16 cellular contexts compared by ENCODE assay signal in genomic region chr1:229432116-229432461, GRCh38. TPM values are rescaled to one million over a fixed set of nuclear protein-coding genes. Genes with fewer than 3 reads are reported as not detected.
DNase-seq lines count a peak whose midpoint lies in the region; ATAC-seq and TF ChIP-seq lines count a peak whose summit lies in the region.
"Had no signal": no experiment of that assay in that cellular context is flagged by ENCODE, and none has a peak within 500 bp of the region (broad histone marks: within the 10 kb centered on the region; RNA-seq: fewer than 3 reads in every experiment).

No MANE protein-coding gene starts in this region.

- no peak for TF ChIP-seq CTCF in breast epithelium (IDR thresholded peaks at IDR 0.05)
- no peak for TF ChIP-seq CTCF in mammary epithelial cell (conservative IDR thresholded peaks at IDR 0.05 in 1 of 2, IDR thresholded peaks at IDR 0.05 in 1 of 2; ENCODE audit: extremely low read depth in 1 of 2, insufficient read depth in 1 of 2, low read depth in 1 of 2, low read length in 2 of 2)
- no peak for TF ChIP-seq CTCF in mesothelial cell of epicardium (IDR thresholded peaks at IDR 0.05; ENCODE audit: unreplicated experiment)
- no peak for TF ChIP-seq CTCF in suprapubic skin (IDR thresholded peaks at IDR 0.05)

- no peak for TF ChIP-seq EP300 in suprapubic skin (IDR thresholded peaks at IDR 0.05)

- H3K79me2 ChIP-seq in mammary epithelial cell (ENCODE audit: insufficient read depth, low read length): no peaks in the 10 kb centered on the region

- H3K9me3 Mint-ChIP-seq in activated naive CD8-positive, alpha-beta T cell treated with anti-CD3 and anti-CD28 coated beads for 36 hours: no peaks in the 10 kb centered on the region
- H3K9me3 Mint-ChIP-seq in mesothelial cell of epicardium: no peaks in the 10 kb centered on the region
- no peaks in the 10 kb centered on the region for H3K9me3 Mint-ChIP-seq in activated T-helper 1 cell treated with anti-CD3 and anti-CD28 coated beads, Interleukin-12 subunit alpha, Interleukin-12 subunit beta, Interleukin-2, Interleukin-4 antibody, amounts not matched to agents 30 ng/mL and 10 ng/mL and 1 ng/mL, durations not matched to agents 14 hours and 24 hours and 36 hours

- H2AFZ ChIP-seq in mammary epithelial cell (ENCODE audit: low read depth, low read length): no peak overlapping the region

- H3K9ac ChIP-seq in mammary epithelial cell (ENCODE audit: insufficient read depth, low read length): no peak overlapping the region

- WGBS in mammary epithelial cell (ENCODE audit: low coverage, missing lambda C conversion rate): 0% methylated on average over 8 of the region's 38 CpGs
- no CpG with 5 or more reads among the region's 38 CpGs for WGBS in suprapubic skin

- no peak overlapping the region for H3K4me2 ChIP-seq in mammary epithelial cell (ENCODE audit: insufficient read depth, low read depth, low read length)

- CTCF ChIA-PET in mammary epithelial cell (lab: Charles Lee; ENCODE audit: low non-redundant PET): no interaction called here

- intact Hi-C loops in breast epithelium (cut with DNase I; ENCODE audit: low total_unique reads) (no loop called here), mammary epithelial cell (cut with micrococcal nuclease) (no loop called here)
- intact Hi-C loops in activated T-helper 1 cell treated with anti-CD3 and anti-CD28 coated beads, Interleukin-12 subunit alpha, Interleukin-12 subunit beta, Interleukin-2, Interleukin-4 antibody, amounts not matched to agents 30 ng/mL and 10 ng/mL and 1 ng/mL, durations not matched to agents 14 hours and 24 hours and 36 hours (cut with micrococcal nuclease): loop anchor here (10.0 kb wide), 1 partner anchor 993 kb away; the partner anchor contains the start of gene PGBD5

- no peak for ATAC-seq in HG03342 (IDR thresholded peaks at IDR 0.05; ENCODE audit: unreplicated experiment)
- ATAC-seq: activated CD8-positive, alpha-beta memory T cell treated with anti-CD3 and anti-CD28 coated beads, Interleukin-2, amount 10 ng/mL, durations not matched to agents 7 days and 5 days had no signal

- no TSS peak for BruUV-seq in mammary epithelial cell (replicated peaks; lab: Mats Ljungman, UMichigan)

- no peak for DNase-seq in breast epithelium (ENCODE audit: low spot score in 2 of 2)
- DNase-seq in mammary epithelial cell: no peak
- no peak for DNase-seq in activated naive CD8-positive, alpha-beta T cell treated with anti-CD3 and anti-CD28 coated beads for 36 hours
- no peak for DNase-seq in mesothelial cell of epicardium (ENCODE audit: low spot score in 2 of 2, unreplicated experiment in 2 of 2)
- no peak for DNase-seq in suprapubic skin (ENCODE audit: low spot score in 2 of 2)
- no peak for DNase-seq in activated T-helper 1 cell treated with anti-CD3 and anti-CD28 coated beads, Interleukin-12 subunit alpha, Interleukin-12 subunit beta, Interleukin-2, Interleukin-4 antibody, amounts not matched to agents 30 ng/mL and 10 ng/mL and 1 ng/mL, durations not matched to agents 14 hours and 24 hours and 36 hours (ENCODE audit: low spot score)
- DNase-seq in C1 segment of cervical spinal cord (lab: John Stamatoyannopoulos, UW): no peak
- DNase-seq: activated CD8-positive, alpha-beta memory T cell treated with anti-CD3 and anti-CD28 coated beads, Interleukin-2, amount 10 ng/mL, durations not matched to agents 7 days and 5 days; kidney glomerular epithelial cell; MM.1S; NCI-H2081 treated with DMSO at 0.1 percent for 48 hours; NCI-H526 treated with DMSO at 0.1 percent for 48 hours; tibial artery; WERI-Rb-1 had no signal

- H3K27me3 ChIP-seq in breast epithelium: peaks cover 4 to 69% of the 10 kb centered on the region in 2 donors
- H3K27me3 ChIP-seq in mammary epithelial cell (ENCODE audit: insufficient read depth, low read length): peaks cover 36% of the 10 kb centered on the region
- peaks cover 93% of the 10 kb centered on the region for H3K27me3 ChIP-seq in suprapubic skin

- dilution Hi-C loops in mammary epithelial cell (cut with HindIII; ENCODE audit: low sequenced_read_pairs): no loop called here

- no peaks in the 10 kb centered on the region for H3K36me3 Mint-ChIP-seq in activated naive CD8-positive, alpha-beta T cell treated with anti-CD3 and anti-CD28 coated beads for 36 hours
- peaks cover 2% of the 10 kb centered on the region for H3K36me3 Mint-ChIP-seq in mesothelial cell of epicardium
- H3K36me3 Mint-ChIP-seq in activated T-helper 1 cell treated with anti-CD3 and anti-CD28 coated beads, Interleukin-12 subunit alpha, Interleukin-12 subunit beta, Interleukin-2, Interleukin-4 antibody, amounts not matched to agents 30 ng/mL and 10 ng/mL and 1 ng/mL, durations not matched to agents 14 hours and 24 hours and 36 hours (ENCODE audit: low read depth): peaks cover 6% of the 10 kb centered on the region

- H3K27me3 Mint-ChIP-seq in activated naive CD8-positive, alpha-beta T cell treated with anti-CD3 and anti-CD28 coated beads for 36 hours: peaks cover 86% of the 10 kb centered on the region
- H3K27me3 Mint-ChIP-seq in mesothelial cell of epicardium (ENCODE audit: low read depth): peaks cover 91% of the 10 kb centered on the region
- peaks cover 81% of the 10 kb centered on the region for H3K27me3 Mint-ChIP-seq in activated T-helper 1 cell treated with anti-CD3 and anti-CD28 coated beads, Interleukin-12 subunit alpha, Interleukin-12 subunit beta, Interleukin-2, Interleukin-4 antibody, amounts not matched to agents 30 ng/mL and 10 ng/mL and 1 ng/mL, durations not matched to agents 14 hours and 24 hours and 36 hours (ENCODE audit: insufficient read depth)

- peak overlapping the region; percentile 46 for H3K4me3 Mint-ChIP-seq in activated naive CD8-positive, alpha-beta T cell treated with anti-CD3 and anti-CD28 coated beads for 36 hours
- H3K4me3 Mint-ChIP-seq in mesothelial cell of epicardium: peak overlapping the region; percentile 10
- H3K4me3 Mint-ChIP-seq in activated T-helper 1 cell treated with anti-CD3 and anti-CD28 coated beads, Interleukin-12 subunit alpha, Interleukin-12 subunit beta, Interleukin-2, Interleukin-4 antibody, amounts not matched to agents 30 ng/mL and 10 ng/mL and 1 ng/mL, durations not matched to agents 14 hours and 24 hours and 36 hours: no peak overlapping the region

- H3K4me3 ChIP-seq in breast epithelium (peak overlapping the region in 2 of 3 donors; percentile 29 to 64), mammary epithelial cell (replicated peaks in 1 of 3; ENCODE audit: insufficient read depth in 1 of 3, low read depth in 2 of 3, low read length in 3 of 3) (no peak overlapping the region), suprapubic skin (peak overlapping the region; percentile 34)

- in situ Hi-C loops in mammary epithelial cell (cut with MboI; ENCODE audit: low sequenced_read_pairs in 2 of 2): no loop called here

- no peak overlapping the region for H3K27ac ChIP-seq in breast epithelium
- no peak overlapping the region for H3K27ac ChIP-seq in mammary epithelial cell (ENCODE audit: insufficient read depth, low read depth, low read length)
- no peak overlapping the region for H3K27ac ChIP-seq in suprapubic skin
- H3K27ac ChIP-seq: tibial artery, WERI-Rb-1 had no signal

- no peaks in the 10 kb centered on the region for H4K20me1 ChIP-seq in mammary epithelial cell (ENCODE audit: insufficient read depth, low read length)

- H3K4me1 Mint-ChIP-seq in activated naive CD8-positive, alpha-beta T cell treated with anti-CD3 and anti-CD28 coated beads for 36 hours: peaks cover 12% of the 10 kb centered on the region
- peaks cover 10% of the 10 kb centered on the region for H3K4me1 Mint-ChIP-seq in mesothelial cell of epicardium
- peaks cover 8% of the 10 kb centered on the region for H3K4me1 Mint-ChIP-seq in activated T-helper 1 cell treated with anti-CD3 and anti-CD28 coated beads, Interleukin-12 subunit alpha, Interleukin-12 subunit beta, Interleukin-2, Interleukin-4 antibody, amounts not matched to agents 30 ng/mL and 10 ng/mL and 1 ng/mL, durations not matched to agents 14 hours and 24 hours and 36 hours (ENCODE audit: low read depth)

- H3K27ac Mint-ChIP-seq in activated naive CD8-positive, alpha-beta T cell treated with anti-CD3 and anti-CD28 coated beads for 36 hours: no peak overlapping the region
- H3K27ac Mint-ChIP-seq in mesothelial cell of epicardium: no peak overlapping the region
- H3K27ac Mint-ChIP-seq in activated T-helper 1 cell treated with anti-CD3 and anti-CD28 coated beads, Interleukin-12 subunit alpha, Interleukin-12 subunit beta, Interleukin-2, Interleukin-4 antibody, amounts not matched to agents 30 ng/mL and 10 ng/mL and 1 ng/mL, durations not matched to agents 14 hours and 24 hours and 36 hours: no peak overlapping the region

- no peaks in the 10 kb centered on the region for H3K36me3 ChIP-seq in breast epithelium
- H3K36me3 ChIP-seq in mammary epithelial cell (ENCODE audit: insufficient read depth, low read length): no peaks in the 10 kb centered on the region
- H3K36me3 ChIP-seq in suprapubic skin: no peaks in the 10 kb centered on the region
- H3K36me3 ChIP-seq: tibial artery, WERI-Rb-1 had no signal

- TF ChIP-seq POLR2A in breast epithelium (IDR thresholded peaks at IDR 0.05) (no peak), suprapubic skin (IDR thresholded peaks at IDR 0.05) (no peak)

- H3K9me3 ChIP-seq in breast epithelium (no peaks in the 10 kb centered on the region), mammary epithelial cell (replicated peaks; ENCODE audit: insufficient read depth, low read length) (no peaks in the 10 kb centered on the region), suprapubic skin (no peaks in the 10 kb centered on the region)
- H3K9me3 ChIP-seq: tibial artery had no signal

- H3K4me1 ChIP-seq in breast epithelium (peaks cover 6 to 16% of the 10 kb centered on the region in 2 donors), mammary epithelial cell (ENCODE audit: insufficient read depth, low read length) (no peaks in the 10 kb centered on the region), suprapubic skin (peaks cover 37% of the 10 kb centered on the region)

RNA-seq across cellular contexts. Expression of gene ACTA1, which starts 1.8 kb away (rescaled TPM):
- total RNA-seq in breast epithelium (under 1 TPM in 1 of 3 donors, not detected in 2; 0.33 TPM), mammary epithelial cell (10 to 100 TPM in 1 of 2 donors, not detected in 1; 10.8 TPM), mesothelial cell of epicardium (3.6 to 4.1 TPM (median 3.9 TPM) in 3 replicates), suprapubic skin (1 to 10 TPM in 3 of 4 donors, under 1 TPM in 1; 0.59 to 2.6 (median 1.7) TPM)
- polyA plus RNA-seq in mammary epithelial cell: not detected
- not detected for polyA minus RNA-seq in mammary epithelial cell
- not detected for total RNA-seq in activated naive CD8-positive, alpha-beta T cell treated with anti-CD3 and anti-CD28 coated beads for 36 hours
- 0.20 TPM in 1 of 2 replicates, not detected in the other for total RNA-seq in activated T-helper 1 cell treated with anti-CD3 and anti-CD28 coated beads, Interleukin-12 subunit alpha, Interleukin-12 subunit beta, Interleukin-2, Interleukin-4 antibody, amounts not matched to agents 30 ng/mL and 10 ng/mL and 1 ng/mL, durations not matched to agents 14 hours and 24 hours and 36 hours
- total RNA-seq: activated CD8-positive, alpha-beta memory T cell treated with anti-CD3 and anti-CD28 coated beads, Interleukin-2, amount 10 ng/mL, durations not matched to agents 7 days and 5 days; glomerular endothelial cell had no signal

Comparison
In these comparisons a context has a peak if more than half of its experiments do, and no peak if none do; other contexts are left out.
1. H3K4me3 ChIP-seq: peak in breast epithelium (2 of 3) and suprapubic skin (single experiment); none in mammary epithelial cell (0 of 3).